1 cellular context compared by ENCODE assay signal in the genomic region with DNA sequence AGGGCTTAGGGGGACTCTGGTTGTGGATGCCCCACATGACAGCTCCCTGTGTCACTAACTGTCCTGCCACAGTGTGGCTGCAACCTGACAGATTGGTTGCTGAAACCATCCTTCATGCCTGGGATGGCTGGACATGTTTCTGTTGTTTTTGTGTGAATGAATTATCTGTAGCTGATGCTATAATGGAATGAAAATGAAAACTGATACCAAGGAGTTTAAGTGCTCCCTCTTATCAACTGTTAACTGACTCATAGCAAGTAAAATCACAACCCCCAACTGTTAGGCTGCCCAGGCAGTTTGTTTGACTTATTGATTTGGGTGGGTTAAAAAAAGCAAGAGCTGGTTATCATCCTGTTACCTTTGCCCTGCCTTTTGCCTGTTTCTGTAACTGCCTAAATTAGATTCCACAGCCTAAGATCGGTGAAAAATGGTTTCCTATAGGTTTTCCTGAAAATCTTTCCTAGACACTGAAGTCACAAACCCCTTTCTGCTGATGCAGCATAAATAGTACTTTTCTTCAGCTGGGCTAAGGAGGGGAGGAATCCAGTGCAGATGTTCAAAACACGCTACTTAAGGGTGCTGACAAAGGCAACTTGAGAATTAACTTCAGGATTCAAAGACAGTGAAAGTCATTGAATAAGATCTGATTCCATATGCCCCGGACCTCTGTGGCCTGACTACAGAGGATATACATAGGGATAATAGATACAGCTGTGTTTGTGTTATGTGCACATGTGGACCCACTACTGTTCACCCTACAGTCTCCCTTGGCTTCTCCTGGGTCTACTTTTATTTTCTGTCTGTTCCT.
A peak's percentile ranks its signal among the peaks of the same experiment; 100 is the strongest.
TF ChIP-seq lines count a peak whose summit lies in the region.

No MANE protein-coding gene starts in this region.

TF ChIP-seq in HepG2, 621 proteins besides CTCF, POLR2A, EP300 and RAD21 (continued from another document and continues in another):
- TF ChIP-seq, protein P1, sequence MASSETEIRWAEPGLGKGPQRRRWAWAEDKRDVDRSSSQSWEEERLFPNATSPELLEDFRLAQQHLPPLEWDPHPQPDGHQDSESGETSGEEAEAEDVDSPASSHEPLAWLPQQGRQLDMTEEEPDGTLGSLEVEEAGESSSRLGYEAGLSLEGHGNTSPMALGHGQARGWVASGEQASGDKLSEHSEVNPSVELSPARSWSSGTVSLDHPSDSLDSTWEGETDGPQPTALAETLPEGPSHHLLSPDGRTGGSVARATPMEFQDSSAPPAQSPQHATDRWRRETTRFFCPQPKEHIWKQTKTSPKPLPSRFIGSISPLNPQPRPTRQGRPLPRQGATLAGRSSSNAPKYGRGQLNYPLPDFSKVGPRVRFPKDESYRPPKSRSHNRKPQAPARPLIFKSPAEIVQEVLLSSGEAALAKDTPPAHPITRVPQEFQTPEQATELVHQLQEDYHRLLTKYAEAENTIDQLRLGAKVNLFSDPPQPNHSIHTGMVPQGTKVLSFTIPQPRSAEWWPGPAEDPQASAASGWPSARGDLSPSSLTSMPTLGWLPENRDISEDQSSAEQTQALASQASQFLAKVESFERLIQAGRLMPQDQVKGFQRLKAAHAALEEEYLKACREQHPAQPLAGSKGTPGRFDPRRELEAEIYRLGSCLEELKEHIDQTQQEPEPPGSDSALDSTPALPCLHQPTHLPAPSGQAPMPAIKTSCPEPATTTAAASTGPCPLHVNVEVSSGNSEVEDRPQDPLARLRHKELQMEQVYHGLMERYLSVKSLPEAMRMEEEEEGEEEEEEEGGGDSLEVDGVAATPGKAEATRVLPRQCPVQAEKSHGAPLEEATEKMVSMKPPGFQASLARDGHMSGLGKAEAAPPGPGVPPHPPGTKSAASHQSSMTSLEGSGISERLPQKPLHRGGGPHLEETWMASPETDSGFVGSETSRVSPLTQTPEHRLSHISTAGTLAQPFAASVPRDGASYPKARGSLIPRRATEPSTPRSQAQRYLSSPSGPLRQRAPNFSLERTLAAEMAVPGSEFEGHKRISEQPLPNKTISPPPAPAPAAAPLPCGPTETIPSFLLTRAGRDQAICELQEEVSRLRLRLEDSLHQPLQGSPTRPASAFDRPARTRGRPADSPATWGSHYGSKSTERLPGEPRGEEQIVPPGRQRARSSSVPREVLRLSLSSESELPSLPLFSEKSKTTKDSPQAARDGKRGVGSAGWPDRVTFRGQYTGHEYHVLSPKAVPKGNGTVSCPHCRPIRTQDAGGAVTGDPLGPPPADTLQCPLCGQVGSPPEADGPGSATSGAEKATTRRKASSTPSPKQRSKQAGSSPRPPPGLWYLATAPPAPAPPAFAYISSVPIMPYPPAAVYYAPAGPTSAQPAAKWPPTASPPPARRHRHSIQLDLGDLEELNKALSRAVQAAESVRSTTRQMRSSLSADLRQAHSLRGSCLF (CRISPR knock-in tag; IDR thresholded peaks at IDR 0.05; ENCODE audit: borderline replicate concordance): no peak
- TF ChIP-seq, protein P2, sequence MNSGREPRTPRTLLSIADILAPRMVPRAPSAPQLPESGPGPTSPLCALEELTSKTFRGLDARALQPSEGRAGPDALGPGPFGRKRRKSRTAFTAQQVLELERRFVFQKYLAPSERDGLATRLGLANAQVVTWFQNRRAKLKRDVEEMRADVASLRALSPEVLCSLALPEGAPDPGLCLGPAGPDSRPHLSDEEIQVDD (CRISPR knock-in tag; IDR thresholded peaks at IDR 0.05; ENCODE audit: borderline replicate concordance): no peak
- TF ChIP-seq ZNF264 (CRISPR knock-in tag; IDR thresholded peaks at IDR 0.05): peak; percentile 94
- no peak for TF ChIP-seq SYNCRIP (IDR thresholded peaks at IDR 0.05; ENCODE audit: insufficient read depth, low read depth, low read length)
- TF ChIP-seq ZIK1 (CRISPR knock-in tag; IDR thresholded peaks at IDR 0.05; ENCODE audit: borderline replicate concordance, low read depth): no peak
- TF ChIP-seq CBX5 (CRISPR knock-in tag; IDR thresholded peaks at IDR 0.05; ENCODE audit: borderline replicate concordance): no peak
- no peak for TF ChIP-seq ZNF563 (CRISPR knock-in tag; IDR thresholded peaks at IDR 0.05)
- no peak for TF ChIP-seq ZNF891 (CRISPR knock-in tag; IDR thresholded peaks at IDR 0.05)
- TF ChIP-seq TP53 (CRISPR knock-in tag; conservative IDR thresholded peaks at IDR 0.05): 0 out of 2 replicates have a peak, but pooled peaks have one; percentile 51
- TF ChIP-seq, protein P3, sequence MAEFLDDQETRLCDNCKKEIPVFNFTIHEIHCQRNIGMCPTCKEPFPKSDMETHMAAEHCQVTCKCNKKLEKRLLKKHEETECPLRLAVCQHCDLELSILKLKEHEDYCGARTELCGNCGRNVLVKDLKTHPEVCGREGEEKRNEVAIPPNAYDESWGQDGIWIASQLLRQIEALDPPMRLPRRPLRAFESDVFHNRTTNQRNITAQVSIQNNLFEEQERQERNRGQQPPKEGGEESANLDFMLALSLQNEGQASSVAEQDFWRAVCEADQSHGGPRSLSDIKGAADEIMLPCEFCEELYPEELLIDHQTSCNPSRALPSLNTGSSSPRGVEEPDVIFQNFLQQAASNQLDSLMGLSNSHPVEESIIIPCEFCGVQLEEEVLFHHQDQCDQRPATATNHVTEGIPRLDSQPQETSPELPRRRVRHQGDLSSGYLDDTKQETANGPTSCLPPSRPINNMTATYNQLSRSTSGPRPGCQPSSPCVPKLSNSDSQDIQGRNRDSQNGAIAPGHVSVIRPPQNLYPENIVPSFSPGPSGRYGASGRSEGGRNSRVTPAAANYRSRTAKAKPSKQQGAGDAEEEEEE (CRISPR knock-in tag; IDR thresholded peaks at IDR 0.05; ENCODE audit: borderline replicate concordance): no peak
- TF ChIP-seq ZNF670 (CRISPR knock-in tag; IDR thresholded peaks at IDR 0.05; ENCODE audit: borderline replicate concordance): no peak
- no peak for TF ChIP-seq MXI1 (IDR thresholded peaks at IDR 0.05; ENCODE audit: borderline replicate concordance, low read depth, low read length)
- no peak for TF ChIP-seq ZNF605 (CRISPR knock-in tag; IDR thresholded peaks at IDR 0.05)
- TF ChIP-seq MAF1 (CRISPR knock-in tag; IDR thresholded peaks at IDR 0.05; ENCODE audit: borderline replicate concordance): no peak
- TF ChIP-seq, protein P4, sequence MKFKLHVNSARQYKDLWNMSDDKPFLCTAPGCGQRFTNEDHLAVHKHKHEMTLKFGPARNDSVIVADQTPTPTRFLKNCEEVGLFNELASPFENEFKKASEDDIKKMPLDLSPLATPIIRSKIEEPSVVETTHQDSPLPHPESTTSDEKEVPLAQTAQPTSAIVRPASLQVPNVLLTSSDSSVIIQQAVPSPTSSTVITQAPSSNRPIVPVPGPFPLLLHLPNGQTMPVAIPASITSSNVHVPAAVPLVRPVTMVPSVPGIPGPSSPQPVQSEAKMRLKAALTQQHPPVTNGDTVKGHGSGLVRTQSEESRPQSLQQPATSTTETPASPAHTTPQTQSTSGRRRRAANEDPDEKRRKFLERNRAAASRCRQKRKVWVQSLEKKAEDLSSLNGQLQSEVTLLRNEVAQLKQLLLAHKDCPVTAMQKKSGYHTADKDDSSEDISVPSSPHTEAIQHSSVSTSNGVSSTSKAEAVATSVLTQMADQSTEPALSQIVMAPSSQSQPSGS (CRISPR knock-in tag; IDR thresholded peaks at IDR 0.05): 0 out of 2 replicates have a peak, but pooled peaks have one; percentile 63
- TF ChIP-seq, protein P5, sequence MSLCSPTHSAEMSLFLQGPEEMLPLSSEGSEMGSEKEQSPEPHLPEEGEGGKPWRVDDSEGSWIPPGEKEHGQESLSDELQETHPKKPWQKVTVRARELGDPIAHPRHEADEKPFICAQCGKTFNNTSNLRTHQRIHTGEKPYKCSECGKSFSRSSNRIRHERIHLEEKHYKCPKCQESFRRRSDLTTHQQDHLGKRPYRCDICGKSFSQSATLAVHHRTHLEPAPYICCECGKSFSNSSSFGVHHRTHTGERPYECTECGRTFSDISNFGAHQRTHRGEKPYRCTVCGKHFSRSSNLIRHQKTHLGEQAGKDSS (CRISPR knock-in tag; IDR thresholded peaks at IDR 0.05; ENCODE audit: borderline replicate concordance, low read depth): no peak
- peak; percentile 20; the same call in 1 of the 2 replicates for TF ChIP-seq ZMYM3 (CRISPR knock-in tag; IDR thresholded peaks at IDR 0.05)
- TF ChIP-seq, protein P6, sequence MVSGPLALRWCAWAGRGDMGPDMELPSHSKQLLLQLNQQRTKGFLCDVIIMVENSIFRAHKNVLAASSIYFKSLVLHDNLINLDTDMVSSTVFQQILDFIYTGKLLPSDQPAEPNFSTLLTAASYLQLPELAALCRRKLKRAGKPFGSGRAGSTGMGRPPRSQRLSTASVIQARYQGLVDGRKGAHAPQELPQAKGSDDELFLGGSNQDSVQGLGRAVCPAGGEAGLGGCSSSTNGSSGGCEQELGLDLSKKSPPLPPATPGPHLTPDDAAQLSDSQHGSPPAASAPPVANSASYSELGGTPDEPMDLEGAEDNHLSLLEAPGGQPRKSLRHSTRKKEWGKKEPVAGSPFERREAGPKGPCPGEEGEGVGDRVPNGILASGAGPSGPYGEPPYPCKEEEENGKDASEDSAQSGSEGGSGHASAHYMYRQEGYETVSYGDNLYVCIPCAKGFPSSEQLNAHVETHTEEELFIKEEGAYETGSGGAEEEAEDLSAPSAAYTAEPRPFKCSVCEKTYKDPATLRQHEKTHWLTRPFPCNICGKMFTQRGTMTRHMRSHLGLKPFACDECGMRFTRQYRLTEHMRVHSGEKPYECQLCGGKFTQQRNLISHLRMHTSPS (CRISPR knock-in tag; IDR thresholded peaks at IDR 0.05; ENCODE audit: low read depth): peak; percentile 83
- TF ChIP-seq, protein P7, sequence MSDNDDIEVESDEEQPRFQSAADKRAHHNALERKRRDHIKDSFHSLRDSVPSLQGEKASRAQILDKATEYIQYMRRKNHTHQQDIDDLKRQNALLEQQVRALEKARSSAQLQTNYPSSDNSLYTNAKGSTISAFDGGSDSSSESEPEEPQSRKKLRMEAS (IDR thresholded peaks at IDR 0.05): no peak
- peak; percentile 93 for TF ChIP-seq BCL6 (CRISPR knock-in tag; IDR thresholded peaks at IDR 0.05)
- TF ChIP-seq, protein P8, sequence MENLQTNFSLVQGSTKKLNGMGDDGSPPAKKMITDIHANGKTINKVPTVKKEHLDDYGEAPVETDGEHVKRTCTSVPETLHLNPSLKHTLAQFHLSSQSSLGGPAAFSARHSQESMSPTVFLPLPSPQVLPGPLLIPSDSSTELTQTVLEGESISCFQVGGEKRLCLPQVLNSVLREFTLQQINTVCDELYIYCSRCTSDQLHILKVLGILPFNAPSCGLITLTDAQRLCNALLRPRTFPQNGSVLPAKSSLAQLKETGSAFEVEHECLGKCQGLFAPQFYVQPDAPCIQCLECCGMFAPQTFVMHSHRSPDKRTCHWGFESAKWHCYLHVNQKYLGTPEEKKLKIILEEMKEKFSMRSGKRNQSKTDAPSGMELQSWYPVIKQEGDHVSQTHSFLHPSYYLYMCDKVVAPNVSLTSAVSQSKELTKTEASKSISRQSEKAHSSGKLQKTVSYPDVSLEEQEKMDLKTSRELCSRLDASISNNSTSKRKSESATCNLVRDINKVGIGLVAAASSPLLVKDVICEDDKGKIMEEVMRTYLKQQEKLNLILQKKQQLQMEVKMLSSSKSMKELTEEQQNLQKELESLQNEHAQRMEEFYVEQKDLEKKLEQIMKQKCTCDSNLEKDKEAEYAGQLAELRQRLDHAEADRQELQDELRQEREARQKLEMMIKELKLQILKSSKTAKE (CRISPR knock-in tag; IDR thresholded peaks at IDR 0.05; ENCODE audit: borderline replicate concordance): peak; percentile 67; the same call in 1 of the 2 replicates
- TF ChIP-seq GFI1 (CRISPR knock-in tag; IDR thresholded peaks at IDR 0.05; ENCODE audit: borderline replicate concordance): peak; percentile 98
- TF ChIP-seq, protein P9, sequence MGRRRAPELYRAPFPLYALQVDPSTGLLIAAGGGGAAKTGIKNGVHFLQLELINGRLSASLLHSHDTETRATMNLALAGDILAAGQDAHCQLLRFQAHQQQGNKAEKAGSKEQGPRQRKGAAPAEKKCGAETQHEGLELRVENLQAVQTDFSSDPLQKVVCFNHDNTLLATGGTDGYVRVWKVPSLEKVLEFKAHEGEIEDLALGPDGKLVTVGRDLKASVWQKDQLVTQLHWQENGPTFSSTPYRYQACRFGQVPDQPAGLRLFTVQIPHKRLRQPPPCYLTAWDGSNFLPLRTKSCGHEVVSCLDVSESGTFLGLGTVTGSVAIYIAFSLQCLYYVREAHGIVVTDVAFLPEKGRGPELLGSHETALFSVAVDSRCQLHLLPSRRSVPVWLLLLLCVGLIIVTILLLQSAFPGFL (CRISPR knock-in tag; IDR thresholded peaks at IDR 0.05): no peak
- no peak for TF ChIP-seq FIP1L1 (IDR thresholded peaks at IDR 0.05; ENCODE audit: borderline replicate concordance, insufficient read depth, low read depth, low read length)
- peak; percentile 65 for TF ChIP-seq HOXA3 (CRISPR knock-in tag; IDR thresholded peaks at IDR 0.05)
- TF ChIP-seq HNRNPK (IDR thresholded peaks at IDR 0.05; ENCODE audit: low read depth, low read length, poor library complexity, severe bottlenecking): no peak
- TF ChIP-seq, protein P10, sequence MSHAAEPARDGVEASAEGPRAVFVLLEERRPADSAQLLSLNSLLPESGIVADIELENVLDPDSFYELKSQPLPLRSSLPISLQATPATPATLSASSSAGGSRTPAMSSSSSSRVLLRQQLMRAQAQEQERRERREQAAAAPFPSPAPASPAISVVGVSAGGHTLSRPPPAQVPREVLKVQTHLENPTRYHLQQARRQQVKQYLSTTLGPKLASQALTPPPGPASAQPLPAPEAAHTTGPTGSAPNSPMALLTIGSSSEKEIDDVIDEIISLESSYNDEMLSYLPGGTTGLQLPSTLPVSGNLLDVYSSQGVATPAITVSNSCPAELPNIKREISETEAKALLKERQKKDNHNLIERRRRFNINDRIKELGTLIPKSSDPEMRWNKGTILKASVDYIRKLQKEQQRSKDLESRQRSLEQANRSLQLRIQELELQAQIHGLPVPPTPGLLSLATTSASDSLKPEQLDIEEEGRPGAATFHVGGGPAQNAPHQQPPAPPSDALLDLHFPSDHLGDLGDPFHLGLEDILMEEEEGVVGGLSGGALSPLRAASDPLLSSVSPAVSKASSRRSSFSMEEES (CRISPR knock-in tag; IDR thresholded peaks at IDR 0.05): no peak
- TF ChIP-seq ZNF720 (CRISPR knock-in tag; IDR thresholded peaks at IDR 0.05): no peak
- TF ChIP-seq KDM6A (CRISPR knock-in tag; IDR thresholded peaks at IDR 0.05; ENCODE audit: low read depth): peak; percentile 89
- TF ChIP-seq ZFYVE20 (CRISPR knock-in tag; IDR thresholded peaks at IDR 0.05; ENCODE audit: borderline replicate concordance, low read depth): no peak
- TF ChIP-seq NCOA2 (CRISPR knock-in tag; IDR thresholded peaks at IDR 0.05): peak; percentile 84
- no peak for TF ChIP-seq ZNF367 (CRISPR knock-in tag; IDR thresholded peaks at IDR 0.05; ENCODE audit: borderline replicate concordance)
- TF ChIP-seq GTF3A (CRISPR knock-in tag; conservative IDR thresholded peaks at IDR 0.05): no peak
- TF ChIP-seq ZNF556 (CRISPR knock-in tag; IDR thresholded peaks at IDR 0.05; ENCODE audit: borderline replicate concordance): no peak
- TF ChIP-seq TCF7L2 (IDR thresholded peaks at IDR 0.05; ENCODE audit: low read depth, low read length): no peak
- TF ChIP-seq, protein P11, sequence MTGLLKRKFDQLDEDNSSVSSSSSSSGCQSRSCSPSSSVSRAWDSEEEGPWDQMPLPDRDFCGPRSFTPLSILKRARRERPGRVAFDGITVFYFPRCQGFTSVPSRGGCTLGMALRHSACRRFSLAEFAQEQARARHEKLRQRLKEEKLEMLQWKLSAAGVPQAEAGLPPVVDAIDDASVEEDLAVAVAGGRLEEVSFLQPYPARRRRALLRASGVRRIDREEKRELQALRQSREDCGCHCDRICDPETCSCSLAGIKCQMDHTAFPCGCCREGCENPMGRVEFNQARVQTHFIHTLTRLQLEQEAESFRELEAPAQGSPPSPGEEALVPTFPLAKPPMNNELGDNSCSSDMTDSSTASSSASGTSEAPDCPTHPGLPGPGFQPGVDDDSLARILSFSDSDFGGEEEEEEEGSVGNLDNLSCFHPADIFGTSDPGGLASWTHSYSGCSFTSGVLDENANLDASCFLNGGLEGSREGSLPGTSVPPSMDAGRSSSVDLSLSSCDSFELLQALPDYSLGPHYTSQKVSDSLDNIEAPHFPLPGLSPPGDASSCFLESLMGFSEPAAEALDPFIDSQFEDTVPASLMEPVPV (CRISPR knock-in tag; IDR thresholded peaks at IDR 0.05): 0 out of 2 replicates have a peak, but pooled peaks have one; percentile 12
